In genomic region chr5:7927466-7928375, GRCh38 we compare ENCODE assay signal across 9 cellular contexts. TPM values are rescaled to one million over a fixed set of nuclear protein-coding genes. Genes with fewer than 3 reads are reported as not detected.
DNase-seq lines count a peak whose midpoint lies in the region; ATAC-seq, FAIRE-seq and TF ChIP-seq lines count a peak whose summit lies in the region.
"Had no signal": no experiment of that assay in that cellular context is flagged by ENCODE, and none has a peak within 500 bp of the region (broad histone marks: within the 10 kb centered on the region; RNA-seq: fewer than 3 reads in every experiment).

No MANE protein-coding gene starts in this region.

- CTCF ChIA-PET in GM12878 (lab: Yijun Ruan, JAX) = interaction anchor here (0.7 to 4.6 kb wide), 13 partner anchors 11 to 1616 kb away, joined by 3 to 32 read pairs (median 4); no protein-coding TSS in a partner anchor

- no peak for TF ChIP-seq EP300 in GM12878 (IDR thresholded peaks at IDR 0.05; ENCODE audit: borderline replicate concordance in 1 of 2, control insufficient read depth in 1 of 2, low read depth in 2 of 2, low read length in 2 of 2)

- peak; percentile 96 for ATAC-seq in GM12878

- RAD21 ChIA-PET in GM12878 (lab: Charles Lee; ENCODE audit: unreplicated experiment) = interaction anchor here (1.0 to 1.4 kb wide), 4 partner anchors 11 to 1279 kb away, joined by 3 to 7 read pairs (median 4); no protein-coding TSS in a partner anchor

- peak; percentile 83 for TF ChIP-seq RAD21 in GM12878 (IDR thresholded peaks at IDR 0.05; ENCODE audit: insufficient read depth, low read depth, low read length)

- peak; percentile 11 for FAIRE-seq in RCC 7860 (lab: Jason Lieb, UNC)
- peak; percentile 79 for FAIRE-seq in GM12878 (lab: Jason Lieb, UNC)

- no peaks in the 10 kb centered on the region for H3K27me3 ChIP-seq in MM.1S (replicated peaks; ENCODE audit: insufficient read depth, low read length)
- H3K27me3 ChIP-seq in GM12878 (replicated peaks in 1 of 2; ENCODE audit: control insufficient read depth in 2 of 2, insufficient read depth in 2 of 2, low read length in 1 of 2) = no peaks in the 10 kb centered on the region; a peak in 1 of 4 replicates
- no peaks in the 10 kb centered on the region for H3K27me3 ChIP-seq in iPS DF 6.9 (ENCODE audit: control insufficient read depth, insufficient read depth, low read length)
- H3K27me3 ChIP-seq: BLaER1 treated with 17β-estradiol and CSF1 and Interleukin-3, amounts not matched to agents 10 nM and 100 nM had no signal

- H3K4me3 ChIP-seq in MM.1S (ENCODE audit: low read length) (no peak overlapping the region), GM12878 (no peak overlapping the region), iPS DF 6.9 (ENCODE audit: low read length) (no peak overlapping the region)
- H3K4me3 ChIP-seq: BLaER1 treated with 17β-estradiol and CSF1 and Interleukin-3, amounts not matched to agents 10 nM and 100 nM had no signal

- no peaks in the 10 kb centered on the region for H3K9me2 ChIP-seq in MM.1S (replicated peaks; ENCODE audit: insufficient read depth, low read length)

- SMC1A ChIA-PET in GM12878 (lab: Charles Lee; ENCODE audit: uncharacterized antibody, unreplicated experiment) = interaction anchor here (0.7 to 4.5 kb wide), 5 partner anchors 13 to 1273 kb away, joined by 3 to 15 read pairs (median 3); no protein-coding TSS in a partner anchor

- peak; percentile 83 for TF ChIP-seq CTCF in MM.1S (IDR thresholded peaks at IDR 0.05; ENCODE audit: low read length)
- TF ChIP-seq CTCF in GM12878 (IDR thresholded peaks at IDR 0.05 in 2 of 3, conservative IDR thresholded peaks at IDR 0.05 in 1 of 3; ENCODE audit: control insufficient read depth in 2 of 3, extremely low read depth in 1 of 3, insufficient read depth in 1 of 3, low read depth in 3 of 3, low read length in 3 of 3) = peak; percentile 74 to 81 (median 77); a peak in 5 of 6 replicates

- H3K9me3 ChIP-seq in MM.1S (replicated peaks; ENCODE audit: insufficient read depth, low read length) (no peaks in the 10 kb centered on the region), GM12878 (replicated peaks; ENCODE audit: control insufficient read depth, insufficient read depth, low read length) (no peaks in the 10 kb centered on the region), iPS DF 6.9 (ENCODE audit: control insufficient read depth, insufficient read depth, low read length) (no peaks in the 10 kb centered on the region; the same call in 1 of the 2 replicates)

- no peaks in the 10 kb centered on the region for H3K36me3 ChIP-seq in MM.1S (replicated peaks; ENCODE audit: insufficient read depth, low read length)
- H3K36me3 ChIP-seq in GM12878 (ENCODE audit: control insufficient read depth in 2 of 2, insufficient read depth in 2 of 2, low read length in 1 of 2) = no peaks in the 10 kb centered on the region
- no peaks in the 10 kb centered on the region for H3K36me3 ChIP-seq in iPS DF 6.9 (ENCODE audit: control insufficient read depth, insufficient read depth, low read length)
- H3K36me3 ChIP-seq: BLaER1 treated with 17β-estradiol and CSF1 and Interleukin-3, amounts not matched to agents 10 nM and 100 nM had no signal

- H3F3A ChIP-seq in MM.1S (ENCODE audit: insufficient read depth, low read length) = no peaks in the 10 kb centered on the region

- POLR2A ChIA-PET in GM12878 (lab: Charles Lee) = no interaction called here

- intact Hi-C loops in GM12878 (cut with micrococcal nuclease; ENCODE audit: unreplicated experiment) = loop anchor here (2.0 to 5.0 kb wide), 2 partner anchors 255 to 1279 kb away; no protein-coding TSS in a partner anchor

- no peak overlapping the region for H2AFZ ChIP-seq in MM.1S (ENCODE audit: low read length)
- H2AFZ ChIP-seq in GM12878 (ENCODE audit: control insufficient read depth, low read depth, low read length) = no peak overlapping the region

- no peaks in the 10 kb centered on the region for H3K4me1 ChIP-seq in MM.1S (ENCODE audit: low read length)
- no peaks in the 10 kb centered on the region for H3K4me1 ChIP-seq in GM12878 (ENCODE audit: control insufficient read depth, insufficient read depth, low read length)
- H3K4me1 ChIP-seq in iPS DF 6.9 (ENCODE audit: control insufficient read depth, insufficient read depth, low read length) = no peaks in the 10 kb centered on the region

- no peak for TF ChIP-seq POLR2A in GM12878 (IDR thresholded peaks at IDR 0.05; ENCODE audit: low read depth, low read length)

- 38% methylated on average over 26 of the region's 26 CpGs for WGBS in GM12878 (ENCODE audit: insufficient coverage, insufficient replicate concordance, low lambda C conversion rate, missing lambda C conversion rate)
- WGBS in iPS DF 6.9 (ENCODE audit: insufficient coverage, insufficient read length) = no CpG with 5 or more reads among the region's 26 CpGs

- no TSS peak for BruUV-seq in GM12878 (replicated peaks; lab: Mats Ljungman, UMichigan)

- H4K20me1 ChIP-seq in MM.1S (ENCODE audit: insufficient read depth, low read length) (no peaks in the 10 kb centered on the region), GM12878 (ENCODE audit: control insufficient read depth, insufficient read depth) (no peaks in the 10 kb centered on the region; the same call in 1 of the 2 replicates)
- H4K20me1 ChIP-seq: BLaER1 treated with 17β-estradiol and CSF1 and Interleukin-3, amounts not matched to agents 10 nM and 100 nM had no signal

- in situ Hi-C loops in GM12878 (cut with MboI) = loop anchor here (5.0 kb wide), 1 partner anchor 1280 kb away; no protein-coding TSS in a partner anchor

- no peak overlapping the region for H3K9ac ChIP-seq in MM.1S (ENCODE audit: low read length)
- no peak overlapping the region for H3K9ac ChIP-seq in GM12878 (ENCODE audit: control insufficient read depth, insufficient read depth, low read length)
- H3K9ac ChIP-seq: BLaER1 treated with 17β-estradiol and CSF1 and Interleukin-3, amounts not matched to agents 10 nM and 100 nM had no signal

- H3K27ac ChIP-seq in MM.1S (ENCODE audit: low read length) (no peak overlapping the region), GM12878 (ENCODE audit: control insufficient read depth, insufficient read depth) (no peak overlapping the region), iPS DF 6.9 (ENCODE audit: low read length) (no peak overlapping the region)
- H3K27ac ChIP-seq: BLaER1 treated with 17β-estradiol and CSF1 and Interleukin-3, amounts not matched to agents 10 nM and 100 nM had no signal

- peak; percentile 36 for DNase-seq in activated CD4-positive, CD25-positive, alpha-beta regulatory T cell treated with anti-CD3 and anti-CD28 coated beads, Interleukin-2, amount 50 U/mL, for 72 hours
- no peak for DNase-seq in activated CD4-positive, CD25-positive, alpha-beta regulatory T cell (lab: John Stamatoyannopoulos, UW)
- DNase-seq in HCEC 1CT (peak; percentile 66), MM.1S (peak; percentile 44), RCC 7860 (ENCODE audit: low spot score) (peak; percentile 56), GM12878 (ENCODE audit: low read depth, low spot score) (no peak), iPS DF 6.9 (ENCODE audit: low read depth, low spot score) (peak; percentile 43)
- peak; percentile 6 to 13 for DNase-seq in stimulated activated CD4-positive, alpha-beta T cell treated with anti-CD3 and anti-CD28 coated beads, Interleukin-1b, Interleukin-23, amount 100 ng/mL, for 4 hours (ENCODE audit: low read depth in 2 of 2)

- H3K79me2 ChIP-seq in MM.1S (ENCODE audit: low read length) (no peaks in the 10 kb centered on the region), GM12878 (ENCODE audit: control insufficient read depth, insufficient read depth, low read length) (no peaks in the 10 kb centered on the region)

- H3K4me2 ChIP-seq in MM.1S (ENCODE audit: low read depth, low read length) (no peak overlapping the region), GM12878 (ENCODE audit: control insufficient read depth, insufficient read depth) (no peak overlapping the region)

TF ChIP-seq in GM12878, 131 proteins besides CTCF, POLR2A, EP300 and RAD21 (continues in another document):
- TF ChIP-seq YY1 (IDR thresholded peaks at IDR 0.05; ENCODE audit: low read depth, low read length) (peak; percentile 48), TCF7 (IDR thresholded peaks at IDR 0.05; ENCODE audit: borderline replicate concordance) (no peak), RB1 (IDR thresholded peaks at IDR 0.05; ENCODE audit: borderline replicate concordance) (0 out of 2 replicates have a peak, but pooled peaks have one; percentile 28)

RNA-seq across cellular contexts. Expression of gene MTRR, which starts 58.8 kb away (rescaled TPM):
- 175 and 197 TPM in 2 replicates for total RNA-seq in GM12878 (2013; cell fraction: nucleolus; rRNA removed)
- total RNA-seq in GM12878 (2014; rRNA removed) (32.5 and 46.3 TPM in 2 replicates), GM12878 (2014; rRNA removed; fragmentation: Illumina TruSeq; extraction: Trizol) (34.5 and 36.9 TPM in 2 replicates), GM12878 (2021) (44.7 and 47.9 TPM in 2 replicates)
- 28.6 TPM for polyA plus RNA-seq in GM12878 (2011; ENCODE audit: low read depth)
- polyA plus RNA-seq in GM12878 (2011; rRNA removed) (67.1 and 76.9 TPM in 2 replicates), GM12878 (2014; fragmentation: Illumina TruSeq; extraction: Trizol) (55.4 and 70.2 TPM in 2 replicates), GM12878 (2014; fragmentation: Nextera tagmentation; extraction: Ambion mirVana) (10 to 100 TPM; 13.8 to 18.2 TPM), GM12878 (2014; rRNA removed) (38.3 and 39.7 TPM in 2 replicates), GM12878 (2016; fragmentation: Nextera tagmentation; extraction: Ambion mirVana) (10 to 100 TPM; 37.8 to 42.2 TPM)
- 46.2 and 59.2 TPM in 2 replicates for polyA plus RNA-seq in GM12878 (2011; cell fraction: cytosol; rRNA removed)
- 120 and 133 TPM in 2 replicates for polyA plus RNA-seq in GM12878 (2011; cell fraction: nucleus; rRNA removed)
- 23.6 and 26.3 TPM in 2 replicates for polyA plus RNA-seq in GM12878 (2012)
- polyA minus RNA-seq in GM12878 (2011; rRNA and poly(A)+ RNA removed) = 105 and 123 TPM in 2 replicates
- polyA minus RNA-seq in GM12878 (2011; cell fraction: cytosol; rRNA and poly(A)+ RNA removed) = 9.8 and 32.2 TPM in 2 replicates
- 118 and 159 TPM in 2 replicates for polyA minus RNA-seq in GM12878 (2011; cell fraction: nucleus; rRNA and poly(A)+ RNA removed)

RNA-seq across cellular contexts. Expression of gene FASTKD3, which starts 58.9 kb away (rescaled TPM):
- 35.2 and 43.6 TPM in 2 replicates for total RNA-seq in GM12878 (2013; cell fraction: nucleolus; rRNA removed)
- total RNA-seq in GM12878 (2014; rRNA removed) (14.1 and 19.3 TPM in 2 replicates), GM12878 (2014; rRNA removed; fragmentation: Illumina TruSeq; extraction: Trizol) (24.4 and 25.7 TPM in 2 replicates), GM12878 (2021) (11.9 and 12.1 TPM in 2 replicates)
- 11.1 TPM for polyA plus RNA-seq in GM12878 (2011; ENCODE audit: low read depth)
- polyA plus RNA-seq in GM12878 (2011; rRNA removed) (19.9 and 32.8 TPM in 2 replicates), GM12878 (2014; fragmentation: Illumina TruSeq; extraction: Trizol) (30.2 and 49.0 TPM in 2 replicates), GM12878 (2014; fragmentation: Nextera tagmentation; extraction: Ambion mirVana) (10 to 100 TPM; 42.6 to 59.6 TPM), GM12878 (2014; rRNA removed) (15.7 and 24.9 TPM in 2 replicates), GM12878 (2016; fragmentation: Nextera tagmentation; extraction: Ambion mirVana) (10 to 100 TPM; 24.3 to 27.7 TPM)
- polyA plus RNA-seq in GM12878 (2011; cell fraction: cytosol; rRNA removed) = 8.6 and 8.9 TPM in 2 replicates
- polyA plus RNA-seq in GM12878 (2011; cell fraction: nucleus; rRNA removed) = 23.0 and 26.3 TPM in 2 replicates
- polyA plus RNA-seq in GM12878 (2012) = 10.7 and 11.2 TPM in 2 replicates
- 9.1 and 9.4 TPM in 2 replicates for polyA minus RNA-seq in GM12878 (2011; rRNA and poly(A)+ RNA removed)
- 2.3 and 4.8 TPM in 2 replicates for polyA minus RNA-seq in GM12878 (2011; cell fraction: cytosol; rRNA and poly(A)+ RNA removed)
- polyA minus RNA-seq in GM12878 (2011; cell fraction: nucleus; rRNA and poly(A)+ RNA removed) = 11.4 and 14.8 TPM in 2 replicates

Comparison
In these comparisons a context has a peak if more than half of its experiments do, and no peak if none do; other contexts are left out.
1. DNase-seq: peak in activated CD4-positive, CD25-positive, alpha-beta regulatory T cell treated with anti-CD3 and anti-CD28 coated beads, Interleukin-2, amount 50 U/mL, for 72 hours (single experiment), HCEC 1CT (single experiment), MM.1S (single experiment), RCC 7860 (single experiment), iPS DF 6.9 (single experiment) and stimulated activated CD4-positive, alpha-beta T cell treated with anti-CD3 and anti-CD28 coated beads, Interleukin-1b, Interleukin-23, amount 100 ng/mL, for 4 hours (2 of 2); none in activated CD4-positive, CD25-positive, alpha-beta regulatory T cell (0 of 4) and GM12878 (single experiment).